8 cellular contexts compared by ENCODE assay signal in the genomic region with DNA sequence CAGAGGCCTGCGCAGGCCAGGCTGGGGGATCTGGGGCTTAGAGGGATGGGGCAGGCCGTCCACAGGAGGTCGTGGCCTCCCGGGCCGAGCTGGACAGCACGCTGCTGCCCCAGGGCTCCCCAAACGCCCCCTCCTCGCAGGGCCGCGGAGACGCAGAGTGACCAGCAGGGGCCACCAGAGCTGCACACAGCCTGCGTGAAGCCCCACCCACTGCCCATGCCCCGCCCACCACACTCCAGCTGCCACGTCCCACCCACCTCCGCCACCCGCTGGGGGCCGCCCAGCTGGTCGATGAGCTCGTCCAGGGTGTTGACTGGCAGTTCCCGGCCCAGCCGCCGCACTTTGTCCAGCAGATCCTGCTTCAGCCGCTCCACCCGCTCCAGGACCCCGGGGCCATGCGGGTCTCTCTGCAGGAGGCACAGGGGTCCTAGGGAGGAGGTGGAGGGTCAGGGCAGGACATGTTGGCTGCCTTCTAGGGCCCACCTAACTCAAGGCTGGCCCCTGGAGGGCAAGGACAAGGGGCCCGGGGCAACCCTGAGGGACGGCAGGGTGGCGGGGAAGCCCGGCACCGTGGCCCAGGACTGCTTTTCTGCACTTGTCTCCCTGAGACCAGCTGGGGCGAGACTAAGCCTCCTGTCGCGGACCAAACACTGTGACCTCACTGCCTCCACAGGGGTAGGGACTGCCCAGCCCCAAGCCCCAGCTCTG. TPM values are rescaled to one million over a fixed set of nuclear protein-coding genes. Genes with fewer than 3 reads are reported as not detected.
DNase-seq lines count a peak whose midpoint lies in the region; ATAC-seq and TF ChIP-seq lines count a peak whose summit lies in the region.

No MANE protein-coding gene starts in this region.

- peak overlapping the region in 4 of 5 donors; percentile 26 to 60 (median 48) for H3K9ac ChIP-seq in subcutaneous abdominal adipose tissue (ENCODE audit: low read length in 5 of 5)

- peak; percentile 92 for TF ChIP-seq CTCF in GM12875 (IDR thresholded peaks at IDR 0.05; ENCODE audit: borderline replicate concordance, insufficient read depth, low read depth, low read length)

- peaks cover 0 to 74% (median 67%) of the 10 kb centered on the region in 5 donors for H3K36me3 ChIP-seq in subcutaneous abdominal adipose tissue (ENCODE audit: control insufficient read depth in 5 of 5, insufficient read depth in 5 of 5, low read length in 5 of 5)

- H3K4me1 ChIP-seq in subcutaneous abdominal adipose tissue (ENCODE audit: control insufficient read depth in 5 of 5, insufficient read depth in 5 of 5, low read length in 5 of 5), result peaks cover 2 to 23% (median 19%) of the 10 kb centered on the region in 5 donors

- no peaks in the 10 kb centered on the region for H3K27me3 ChIP-seq in subcutaneous abdominal adipose tissue (ENCODE audit: control insufficient read depth in 5 of 5, insufficient read depth in 4 of 5, low read length in 5 of 5)

- no peaks in the 10 kb centered on the region for H3K9me3 ChIP-seq in subcutaneous abdominal adipose tissue (ENCODE audit: control insufficient read depth in 5 of 5, low read length in 5 of 5)

- no peak for ATAC-seq in HG02938 (IDR thresholded peaks at IDR 0.05; ENCODE audit: unreplicated experiment)

- H3K27ac ChIP-seq in subcutaneous abdominal adipose tissue (ENCODE audit: low read depth, low read length), result peak overlapping the region; percentile 70

- DNase-seq in Kasumi-1 (lab: John Stamatoyannopoulos, UW), result peak; percentile 60 to 76
- peak; percentile 56 for DNase-seq in SHP77 treated with DMSO at 0.1 percent for 48 hours (lab: John Stamatoyannopoulos, UW)
- DNase-seq in activated naive CD4-positive, alpha-beta T cell treated with Interleukin-2 at 50 U/mL for 16 hours, result peak; percentile 79
- DNase-seq in foreskin melanocyte, result peak; percentile 79
- DNase-seq in occipital lobe (lab: John Stamatoyannopoulos, UW), result peak; percentile 87

- H3K4me3 ChIP-seq in GM12875 (ENCODE audit: low read depth, low read length) (no peak overlapping the region), subcutaneous abdominal adipose tissue (ENCODE audit: low read depth in 1 of 5, low read length in 5 of 5) (peak overlapping the region in 4 of 5 donors; percentile 6 to 45 (median 32))

RNA-seq across cellular contexts. Expression of gene GPX4, which starts 9.6 kb away (rescaled TPM):
- total RNA-seq in occipital lobe, result 83.8 TPM

RNA-seq across cellular contexts. Expression of gene POLR2E, which starts 18.3 kb away (rescaled TPM):
- 31.8 TPM for total RNA-seq in occipital lobe

RNA-seq across cellular contexts. Expression of gene ARHGAP45, which starts 46.5 kb away (rescaled TPM):
- 1.7 TPM for total RNA-seq in occipital lobe
